Comparison of ENCODE assay signal across 17 cellular contexts in genomic region chr3:186590580-186591296, GRCh38. TPM values are rescaled to one million over a fixed set of nuclear protein-coding genes. Genes with fewer than 3 reads are reported as not detected.
A peak's percentile ranks its signal among the peaks of the same experiment; 100 is the strongest.
DNase-seq lines count a peak whose midpoint lies in the region; ATAC-seq and TF ChIP-seq lines count a peak whose summit lies in the region.
"Had no signal": no experiment of that assay in that cellular context is flagged by ENCODE, and none has a peak within 500 bp of the region (broad histone marks: within the 10 kb centered on the region; RNA-seq: fewer than 3 reads in every experiment).

No MANE protein-coding gene starts in this region.

- dilution Hi-C loops in mammary epithelial cell (cut with HindIII; ENCODE audit: low sequenced_read_pairs), result no loop called here

- intact Hi-C loops in mammary epithelial cell (cut with micrococcal nuclease), result loop anchor here (1.0 kb wide), 2 partner anchors 19 to 20 kb away; partner anchors contain the start of gene DNAJB11

- 94% methylated on average over 6 of the region's 7 CpGs for WGBS in mammary epithelial cell (ENCODE audit: low coverage, missing lambda C conversion rate)

- H3K4me1 Mint-ChIP-seq in activated naive CD8-positive, alpha-beta T cell (ENCODE audit: low read depth), result peaks cover 22% of the 10 kb centered on the region
- peaks cover 18% of the 10 kb centered on the region for H3K4me1 Mint-ChIP-seq in activated naive CD8-positive, alpha-beta T cell treated with anti-CD3 and anti-CD28 coated beads for 36 hours
- peaks cover 4% of the 10 kb centered on the region for H3K4me1 Mint-ChIP-seq in type B pancreatic cell (ENCODE audit: unreplicated experiment)

- peak overlapping the region; percentile 9 for H3K27ac Mint-ChIP-seq in activated naive CD8-positive, alpha-beta T cell
- H3K27ac Mint-ChIP-seq in activated naive CD8-positive, alpha-beta T cell treated with anti-CD3 and anti-CD28 coated beads for 36 hours, result no peak overlapping the region
- H3K27ac Mint-ChIP-seq in type B pancreatic cell, result peak overlapping the region; percentile 32
- H3K27ac Mint-ChIP-seq: CD8-positive, alpha-beta T cell had no signal

- H3K27ac ChIP-seq in mammary epithelial cell (ENCODE audit: insufficient read depth, low read depth, low read length), result no peak overlapping the region

- ATAC-seq in GM21717 (IDR thresholded peaks at IDR 0.05; ENCODE audit: unreplicated experiment), result no peak

- H3K4me1 ChIP-seq in mammary epithelial cell (ENCODE audit: insufficient read depth, low read length), result peaks cover 32% of the 10 kb centered on the region

- TF ChIP-seq CTCF in mammary epithelial cell (conservative IDR thresholded peaks at IDR 0.05 in 1 of 2, IDR thresholded peaks at IDR 0.05 in 1 of 2; ENCODE audit: extremely low read depth in 1 of 2, insufficient read depth in 1 of 2, low read depth in 1 of 2, low read length in 2 of 2), result no peak
- TF ChIP-seq CTCF in type B pancreatic cell (conservative IDR thresholded peaks at IDR 0.05), result no peak

- no peak overlapping the region for H3K4me3 ChIP-seq in mammary epithelial cell (replicated peaks in 1 of 3; ENCODE audit: insufficient read depth in 1 of 3, low read depth in 2 of 3, low read length in 3 of 3)

- no peaks in the 10 kb centered on the region for H3K9me3 Mint-ChIP-seq in activated naive CD8-positive, alpha-beta T cell (ENCODE audit: low read depth)
- no peaks in the 10 kb centered on the region for H3K9me3 Mint-ChIP-seq in activated naive CD8-positive, alpha-beta T cell treated with anti-CD3 and anti-CD28 coated beads for 36 hours
- no peaks in the 10 kb centered on the region for H3K9me3 Mint-ChIP-seq in type B pancreatic cell
- H3K9me3 Mint-ChIP-seq: CD8-positive, alpha-beta T cell had no signal

- no peak overlapping the region for H3K9ac ChIP-seq in mammary epithelial cell (ENCODE audit: insufficient read depth, low read length)

- no peak for DNase-seq in activated naive CD8-positive, alpha-beta T cell treated with anti-CD3 and anti-CD28 coated beads for 36 hours
- no peak for DNase-seq in mammary epithelial cell
- DNase-seq in type B pancreatic cell (ENCODE audit: extremely low spot score, unreplicated experiment), result no peak
- DNase-seq in DMS153 (lab: John Stamatoyannopoulos, UW), result no peak
- DNase-seq: 8988T; CD8-positive, alpha-beta T cell; DND-41; NCI-H187; NCI-H2107; NCI-H345; NCI-H524 treated with DMSO at 0.1 percent for 48 hours had no signal

- H3K36me3 Mint-ChIP-seq in activated naive CD8-positive, alpha-beta T cell, result no peaks in the 10 kb centered on the region
- H3K36me3 Mint-ChIP-seq in activated naive CD8-positive, alpha-beta T cell treated with anti-CD3 and anti-CD28 coated beads for 36 hours, result peaks cover 4% of the 10 kb centered on the region
- no peaks in the 10 kb centered on the region for H3K36me3 Mint-ChIP-seq in type B pancreatic cell

- no peaks in the 10 kb centered on the region for H4K20me1 ChIP-seq in mammary epithelial cell (ENCODE audit: insufficient read depth, low read length)

- H3K4me3 Mint-ChIP-seq in activated naive CD8-positive, alpha-beta T cell, result no peak overlapping the region
- no peak overlapping the region for H3K4me3 Mint-ChIP-seq in activated naive CD8-positive, alpha-beta T cell treated with anti-CD3 and anti-CD28 coated beads for 36 hours
- H3K4me3 Mint-ChIP-seq in type B pancreatic cell, result no peak overlapping the region
- H3K4me3 Mint-ChIP-seq: CD8-positive, alpha-beta T cell had no signal

- no peaks in the 10 kb centered on the region for H3K27me3 ChIP-seq in mammary epithelial cell (ENCODE audit: insufficient read depth, low read length)

- in situ Hi-C loops in mammary epithelial cell (cut with MboI; ENCODE audit: low sequenced_read_pairs in 2 of 2), result no loop called here

- no peak overlapping the region for H2AFZ ChIP-seq in mammary epithelial cell (ENCODE audit: low read depth, low read length)

- CTCF ChIA-PET in mammary epithelial cell (lab: Charles Lee; ENCODE audit: low non-redundant PET), result interaction anchor here (1.0 kb wide), 2 partner anchors 19 to 26 kb away, joined by 5 to 8 read pairs; no protein-coding TSS in a partner anchor

- no peaks in the 10 kb centered on the region for H3K9me3 ChIP-seq in mammary epithelial cell (replicated peaks; ENCODE audit: insufficient read depth, low read length)

- peaks cover 4% of the 10 kb centered on the region for H3K36me3 ChIP-seq in mammary epithelial cell (ENCODE audit: insufficient read depth, low read length)

- peak overlapping the region; percentile 56 for H3K4me2 ChIP-seq in mammary epithelial cell (ENCODE audit: insufficient read depth, low read depth, low read length)

- peaks cover 2% of the 10 kb centered on the region for H3K27me3 Mint-ChIP-seq in activated naive CD8-positive, alpha-beta T cell
- no peaks in the 10 kb centered on the region for H3K27me3 Mint-ChIP-seq in activated naive CD8-positive, alpha-beta T cell treated with anti-CD3 and anti-CD28 coated beads for 36 hours
- no peaks in the 10 kb centered on the region for H3K27me3 Mint-ChIP-seq in type B pancreatic cell

- no peaks in the 10 kb centered on the region for H3K79me2 ChIP-seq in mammary epithelial cell (ENCODE audit: insufficient read depth, low read length)

- no TSS peak for BruUV-seq in mammary epithelial cell (replicated peaks; lab: Mats Ljungman, UMichigan)

RNA-seq across cellular contexts. Expression of gene DNAJB11, which starts 20.2 kb away (rescaled TPM):
- 10 to 100 TPM; 51.7 to 53.9 TPM for total RNA-seq in activated naive CD8-positive, alpha-beta T cell treated with anti-CD3 and anti-CD28 coated beads for 36 hours
- total RNA-seq in mammary epithelial cell (10 to 100 TPM; 27.0 to 70.8 TPM), type B pancreatic cell (ENCODE audit: low replicate concordance) (63.4 and 68.5 TPM in 2 replicates)
- 33.2 TPM for polyA plus RNA-seq in mammary epithelial cell
- polyA minus RNA-seq in mammary epithelial cell, result 12.8 TPM

RNA-seq across cellular contexts. Expression of gene AHSG, which starts 22.1 kb away (rescaled TPM):
- total RNA-seq in activated naive CD8-positive, alpha-beta T cell treated with anti-CD3 and anti-CD28 coated beads for 36 hours, result not detected
- total RNA-seq in mammary epithelial cell (under 1 TPM; 0.52 to 0.67 TPM), type B pancreatic cell (ENCODE audit: low replicate concordance) (0.27 and 0.74 TPM in 2 replicates)
- polyA plus RNA-seq in mammary epithelial cell, result 0.94 TPM
- polyA minus RNA-seq in mammary epithelial cell, result not detected
- total RNA-seq: CD8-positive, alpha-beta T cell; G401; H4; PC-3 had no signal
- polyA plus RNA-seq: BJ had no signal

RNA-seq across cellular contexts. Expression of gene TBCCD1, which starts 23.6 kb away (rescaled TPM):
- total RNA-seq in activated naive CD8-positive, alpha-beta T cell treated with anti-CD3 and anti-CD28 coated beads for 36 hours, result 10 to 100 TPM; 12.7 to 15.4 TPM
- total RNA-seq in mammary epithelial cell, result 10 to 100 TPM; 11.5 to 23.7 TPM
- 12.9 TPM for polyA plus RNA-seq in mammary epithelial cell
- polyA minus RNA-seq in mammary epithelial cell, result 8.3 TPM
- 11.0 and 16.6 TPM in 2 replicates for total RNA-seq in type B pancreatic cell (ENCODE audit: low replicate concordance)

RNA-seq across cellular contexts. Expression of gene CRYGS, which starts 46.6 kb away (rescaled TPM):
- 1 to 10 TPM; 1.7 TPM for total RNA-seq in activated naive CD8-positive, alpha-beta T cell treated with anti-CD3 and anti-CD28 coated beads for 36 hours
- 1 to 10 TPM; 1.5 to 3.6 TPM for total RNA-seq in mammary epithelial cell
- 1.1 TPM for polyA plus RNA-seq in mammary epithelial cell
- polyA minus RNA-seq in mammary epithelial cell, result not detected
- total RNA-seq in type B pancreatic cell (ENCODE audit: low replicate concordance), result 1.2 and 7.8 TPM in 2 replicates

RNA-seq across cellular contexts. Expression of gene FETUB, which starts 49.5 kb away (rescaled TPM):
- not detected for total RNA-seq in activated naive CD8-positive, alpha-beta T cell treated with anti-CD3 and anti-CD28 coated beads for 36 hours
- not detected for total RNA-seq in mammary epithelial cell
- 0.17 TPM for polyA plus RNA-seq in mammary epithelial cell
- polyA minus RNA-seq in mammary epithelial cell, result not detected
- total RNA-seq in type B pancreatic cell (ENCODE audit: low replicate concordance), result not detected in 2 replicates
- total RNA-seq: CD8-positive, alpha-beta T cell; G401; H4; PC-3 had no signal
- polyA plus RNA-seq: BJ had no signal
